14 cellular contexts compared by ENCODE assay signal in the genomic region with DNA sequence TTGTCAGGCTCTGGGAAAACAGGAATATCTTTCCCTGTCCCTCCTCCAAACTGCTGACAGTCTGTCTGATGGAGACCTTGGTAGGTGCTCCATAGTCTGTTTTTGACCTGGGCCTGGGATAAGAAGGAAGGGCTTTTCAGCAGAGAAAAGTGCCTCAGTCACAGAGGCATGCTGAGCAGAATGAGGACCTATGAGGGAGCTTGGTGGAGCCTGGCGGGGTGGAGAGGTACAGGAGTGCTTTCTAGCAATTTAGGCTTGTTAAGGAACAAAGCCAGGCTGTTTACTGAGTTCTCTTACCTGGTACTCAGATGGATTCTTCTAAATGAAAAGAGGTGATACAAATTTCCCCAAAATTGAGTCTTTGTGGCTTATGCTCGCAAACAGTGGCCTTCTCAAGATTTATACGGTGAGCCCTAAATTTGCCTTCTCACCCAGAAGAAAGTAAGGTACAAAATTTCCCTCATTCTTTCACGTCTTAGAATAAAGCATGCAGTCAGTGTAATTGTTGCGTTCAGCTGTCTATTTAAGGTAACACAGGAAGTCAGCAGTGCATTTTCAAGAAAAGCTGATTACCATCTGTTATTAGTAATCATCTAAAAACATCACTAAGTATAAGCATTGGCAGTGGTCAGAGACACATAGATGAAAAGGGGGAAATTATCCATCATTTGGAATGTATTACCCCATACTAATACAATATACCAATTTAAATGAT. TPM values are rescaled to one million over a fixed set of nuclear protein-coding genes. Genes with fewer than 3 reads are reported as not detected.
DNase-seq lines count a peak whose midpoint lies in the region; ATAC-seq and TF ChIP-seq lines count a peak whose summit lies in the region.
"Had no signal": no experiment of that assay in that cellular context is flagged by ENCODE, and none has a peak within 500 bp of the region (broad histone marks: within the 10 kb centered on the region; RNA-seq: fewer than 3 reads in every experiment).

No MANE protein-coding gene starts in this region.

- DNase-seq in activated naive CD4-positive, alpha-beta T cell treated with anti-CD3 and anti-CD28 coated beads, Interleukin-2, amount 10 ng/mL, durations not matched to agents 7 days and 5 days, result no peak
- no peak for DNase-seq in activated naive CD4-positive, alpha-beta T cell treated with anti-CD3 and anti-CD28 coated beads, Interleukin-2, amount 50 U/mL, for 72 hours (ENCODE audit: low spot score in 2 of 2)
- DNase-seq in Peyer's patch (no peak), NAMALWA (ENCODE audit: low spot score) (no peak), mammary epithelial cell (no peak), foreskin keratinocyte (no peak)
- DNase-seq: hypothalamus, NCI-H2171 treated with DMSO at 0.1 percent for 48 hours had no signal

- no peak for TF ChIP-seq POLR2A in Peyer's patch (IDR thresholded peaks at IDR 0.05)

- H3K79me2 ChIP-seq in mammary epithelial cell (ENCODE audit: insufficient read depth, low read length), result no peaks in the 10 kb centered on the region

- H3K9me3 Mint-ChIP-seq in activated naive CD4-positive, alpha-beta T cell treated with anti-CD3 and anti-CD28 coated beads, Interleukin-2, amount 10 ng/mL, durations not matched to agents 7 days and 5 days, result no peaks in the 10 kb centered on the region
- no peaks in the 10 kb centered on the region for H3K9me3 Mint-ChIP-seq in activated naive CD4-positive, alpha-beta T cell treated with anti-CD3 and anti-CD28 coated beads, Interleukin-2, amount 50 U/mL, for 72 hours

- H3K36me3 ChIP-seq in Peyer's patch (peaks cover 0 to 22% (median 0%) of the 10 kb centered on the region in 3 donors), mammary epithelial cell (ENCODE audit: insufficient read depth, low read length) (peaks cover 15% of the 10 kb centered on the region)

- BruUV-seq in mammary epithelial cell (replicated peaks; lab: Mats Ljungman, UMichigan), result no TSS peak

- no peak overlapping the region for H3K4me3 Mint-ChIP-seq in activated naive CD4-positive, alpha-beta T cell treated with anti-CD3 and anti-CD28 coated beads, Interleukin-2, amount 10 ng/mL, durations not matched to agents 7 days and 5 days

- H3K9me3 ChIP-seq in Peyer's patch (no peaks in the 10 kb centered on the region), mammary epithelial cell (replicated peaks; ENCODE audit: insufficient read depth, low read length) (no peaks in the 10 kb centered on the region)
- H3K9me3 ChIP-seq: HAP-1 had no signal

- dilution Hi-C loops in mammary epithelial cell (cut with HindIII; ENCODE audit: low sequenced_read_pairs), result no loop called here

- H3K4me3 ChIP-seq in Peyer's patch (no peak overlapping the region), mammary epithelial cell (replicated peaks in 1 of 3; ENCODE audit: insufficient read depth in 1 of 3, low read depth in 2 of 3, low read length in 3 of 3) (no peak overlapping the region)
- H3K4me3 ChIP-seq: HAP-1 had no signal

- ATAC-seq in activated naive CD4-positive, alpha-beta T cell treated with anti-CD3 and anti-CD28 coated beads, Interleukin-2, amount 50 U/mL, for 72 hours, result no peak
- ATAC-seq in GM21723 (IDR thresholded peaks at IDR 0.05; ENCODE audit: unreplicated experiment), result peak; percentile 78
- ATAC-seq in HG03558 (IDR thresholded peaks at IDR 0.05; ENCODE audit: extremely low read depth, unreplicated experiment), result peak; percentile 59
- ATAC-seq in foreskin keratinocyte, result no peak

- peaks cover 21% of the 10 kb centered on the region for H3K36me3 Mint-ChIP-seq in activated naive CD4-positive, alpha-beta T cell treated with anti-CD3 and anti-CD28 coated beads, Interleukin-2, amount 10 ng/mL, durations not matched to agents 7 days and 5 days
- H3K36me3 Mint-ChIP-seq in activated naive CD4-positive, alpha-beta T cell treated with anti-CD3 and anti-CD28 coated beads, Interleukin-2, amount 50 U/mL, for 72 hours, result peaks cover 13 to 42% of the 10 kb centered on the region in 2 donors

- H3K4me1 ChIP-seq in Peyer's patch (no peaks in the 10 kb centered on the region), mammary epithelial cell (ENCODE audit: insufficient read depth, low read length) (no peaks in the 10 kb centered on the region), foreskin keratinocyte (no peaks in the 10 kb centered on the region)
- H3K4me1 ChIP-seq: HAP-1 had no signal

- peak overlapping the region; percentile 38 for H3K27ac Mint-ChIP-seq in activated naive CD4-positive, alpha-beta T cell treated with anti-CD3 and anti-CD28 coated beads, Interleukin-2, amount 10 ng/mL, durations not matched to agents 7 days and 5 days
- H3K27ac Mint-ChIP-seq in activated naive CD4-positive, alpha-beta T cell treated with anti-CD3 and anti-CD28 coated beads, Interleukin-2, amount 50 U/mL, for 72 hours, result no peak overlapping the region

- H3K27me3 ChIP-seq in Peyer's patch (no peaks in the 10 kb centered on the region), mammary epithelial cell (ENCODE audit: insufficient read depth, low read length) (no peaks in the 10 kb centered on the region), foreskin keratinocyte (no peaks in the 10 kb centered on the region)

- in situ Hi-C loops in mammary epithelial cell (cut with MboI; ENCODE audit: low sequenced_read_pairs in 2 of 2), result no loop called here

- intact Hi-C loops in mammary epithelial cell (cut with micrococcal nuclease), result no loop called here

- 95% methylated on average over 5 of the region's 5 CpGs for WGBS in mammary epithelial cell (ENCODE audit: low coverage, missing lambda C conversion rate)

- no peak overlapping the region for H3K4me2 ChIP-seq in mammary epithelial cell (ENCODE audit: insufficient read depth, low read depth, low read length)

- no peak overlapping the region for H3K9ac ChIP-seq in mammary epithelial cell (ENCODE audit: insufficient read depth, low read length)

- H3K27me3 Mint-ChIP-seq in activated naive CD4-positive, alpha-beta T cell treated with anti-CD3 and anti-CD28 coated beads, Interleukin-2, amount 10 ng/mL, durations not matched to agents 7 days and 5 days, result no peaks in the 10 kb centered on the region

- no peak overlapping the region for H3K27ac ChIP-seq in Peyer's patch
- H3K27ac ChIP-seq in mammary epithelial cell (ENCODE audit: insufficient read depth, low read depth, low read length), result no peak overlapping the region
- H3K27ac ChIP-seq in foreskin keratinocyte, result no peak overlapping the region
- H3K27ac ChIP-seq: VCaP had no signal

- no peak overlapping the region for H2AFZ ChIP-seq in mammary epithelial cell (ENCODE audit: low read depth, low read length)

- no peak for TF ChIP-seq CTCF in Peyer's patch (IDR thresholded peaks at IDR 0.05)
- no peak for TF ChIP-seq CTCF in mammary epithelial cell (conservative IDR thresholded peaks at IDR 0.05 in 1 of 2, IDR thresholded peaks at IDR 0.05 in 1 of 2; ENCODE audit: extremely low read depth in 1 of 2, insufficient read depth in 1 of 2, low read depth in 1 of 2, low read length in 2 of 2)
- no peak for TF ChIP-seq CTCF in foreskin keratinocyte (conservative IDR thresholded peaks at IDR 0.05)

- CTCF ChIA-PET in activated naive CD4-positive, alpha-beta T cell treated with anti-CD3 and anti-CD28 coated beads, Interleukin-2, amount 10 ng/mL, durations not matched to agents 7 days and 5 days (lab: Charles Lee), result interaction anchor here (1.1 kb wide), 1 partner anchor 191 kb away, joined by 3 read pairs; no protein-coding TSS in a partner anchor
- CTCF ChIA-PET in mammary epithelial cell (lab: Charles Lee; ENCODE audit: low non-redundant PET), result no interaction called here

- H3K4me1 Mint-ChIP-seq in activated naive CD4-positive, alpha-beta T cell treated with anti-CD3 and anti-CD28 coated beads, Interleukin-2, amount 10 ng/mL, durations not matched to agents 7 days and 5 days, result peaks cover 10% of the 10 kb centered on the region

- no peaks in the 10 kb centered on the region for H4K20me1 ChIP-seq in mammary epithelial cell (ENCODE audit: insufficient read depth, low read length)

RNA-seq across cellular contexts. Expression of a gene that starts 28.6 kb away (rescaled TPM):
- under 1 TPM; 0.72 to 0.98 TPM for total RNA-seq in activated naive CD4-positive, alpha-beta T cell treated with anti-CD3 and anti-CD28 coated beads, Interleukin-2, amount 50 U/mL, for 72 hours
- total RNA-seq in Peyer's patch (not detected), mammary epithelial cell (not detected), foreskin keratinocyte (not detected in 2 replicates)
- polyA plus RNA-seq in mammary epithelial cell (not detected), foreskin keratinocyte (not detected in 2 replicates)
- not detected for polyA minus RNA-seq in mammary epithelial cell
- total RNA-seq: mucosa of gallbladder, skeletal muscle tissue had no signal

RNA-seq across cellular contexts. Expression of a gene that starts 44.4 kb away (rescaled TPM):
- total RNA-seq in activated naive CD4-positive, alpha-beta T cell treated with anti-CD3 and anti-CD28 coated beads, Interleukin-2, amount 50 U/mL, for 72 hours, result not detected
- total RNA-seq in Peyer's patch (not detected), mammary epithelial cell (not detected), foreskin keratinocyte (not detected in 2 replicates)
- polyA plus RNA-seq in mammary epithelial cell (not detected), foreskin keratinocyte (not detected in 2 replicates)
- polyA minus RNA-seq in mammary epithelial cell, result not detected
- total RNA-seq: mucosa of gallbladder, skeletal muscle tissue had no signal

Comparison
In these comparisons a context has a peak if more than half of its experiments do, and no peak if none do; other contexts are left out.
1. ATAC-seq: peak in GM21723 (single experiment) and HG03558 (single experiment); none in activated naive CD4-positive, alpha-beta T cell treated with anti-CD3 and anti-CD28 coated beads, Interleukin-2, amount 50 U/mL, for 72 hours (0 of 2) and foreskin keratinocyte (single experiment).